Comparison of ENCODE assay signal across 28 cellular contexts in the genomic region with DNA sequence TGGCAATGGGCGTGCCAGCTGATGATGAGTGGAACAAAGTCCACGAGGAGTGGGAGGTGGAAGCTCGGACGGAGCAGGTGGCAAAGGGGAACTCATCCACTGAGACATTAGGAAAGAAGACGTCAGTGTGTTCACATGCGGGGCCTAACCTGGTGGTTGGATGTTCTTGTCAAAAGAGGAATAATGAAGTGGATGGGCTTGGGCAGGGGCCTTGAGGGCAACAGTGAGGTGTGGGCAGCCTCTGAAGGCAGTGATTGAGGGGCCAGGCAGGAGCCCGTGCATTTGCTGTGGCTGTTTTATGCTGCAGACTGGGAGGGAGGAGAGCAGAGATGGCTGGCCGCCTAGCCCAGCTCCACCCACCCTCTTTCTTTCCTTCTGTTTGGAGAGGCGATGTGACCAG.
"Had no signal": no experiment of that assay in that cellular context is flagged by ENCODE, and none has a peak within 500 bp of the region (broad histone marks: within the 10 kb centered on the region; RNA-seq: fewer than 3 reads in every experiment).

No MANE protein-coding gene starts in this region.

- H3K4me1 Mint-ChIP-seq: activated CD4-positive, alpha-beta T cell treated with anti-CD3 and anti-CD28 coated beads for 36 hours; activated CD4-positive, alpha-beta T cell treated with anti-CD3 and anti-CD28 coated beads, Interleukin-2, amount 10 ng/mL, durations not matched to agents 24 days and 14 days; activated CD8-positive, alpha-beta memory T cell treated with anti-CD3 and anti-CD28 coated beads, Interleukin-2, amount 10 ng/mL, durations not matched to agents 7 days and 5 days; activated naive CD4-positive, alpha-beta T cell treated with anti-CD3 and anti-CD28 coated beads, Interleukin-2, amount 50 U/mL, for 24 hours; activated naive CD8-positive, alpha-beta T cell treated with anti-CD3 and anti-CD28 coated beads for 36 hours; activated naive CD8-positive, alpha-beta T cell treated with anti-CD3 and anti-CD28 coated beads, Interleukin-2, amount 50 U/mL, for 24 hours had no signal

- H3K27me3 Mint-ChIP-seq: activated CD4-positive, alpha-beta memory T cell treated with anti-CD3 and anti-CD28 coated beads for 36 hours; activated CD4-positive, alpha-beta T cell treated with anti-CD3 and anti-CD28 coated beads, Interleukin-2, amount 10 ng/mL, durations not matched to agents 24 days and 14 days; activated CD8-positive, alpha-beta memory T cell treated with anti-CD3 and anti-CD28 coated beads, Interleukin-2, amount 10 ng/mL, durations not matched to agents 7 days and 5 days; activated naive CD4-positive, alpha-beta T cell treated with anti-CD3 and anti-CD28 coated beads, Interleukin-2, amount 50 U/mL, for 24 hours; activated naive CD8-positive, alpha-beta T cell treated with anti-CD3 and anti-CD28 coated beads for 36 hours; activated naive CD8-positive, alpha-beta T cell treated with anti-CD3 and anti-CD28 coated beads, Interleukin-2, amount 50 U/mL, for 24 hours had no signal

- DNase-seq: activated CD4-positive, alpha-beta memory T cell treated with anti-CD3 and anti-CD28 coated beads for 36 hours; activated CD4-positive, alpha-beta T cell treated with anti-CD3 and anti-CD28 coated beads for 36 hours; activated CD4-positive, alpha-beta T cell treated with anti-CD3 and anti-CD28 coated beads, Interleukin-2, amount 10 ng/mL, durations not matched to agents 24 days and 14 days; activated CD4-positive, CD25-positive, alpha-beta regulatory T cell; activated CD4-positive, CD25-positive, alpha-beta regulatory T cell treated with anti-CD3 and anti-CD28 coated beads, Interleukin-2, amount 50 U/mL, for 72 hours; activated CD8-positive, alpha-beta memory T cell treated with anti-CD3 and anti-CD28 coated beads, Interleukin-2, amount 10 ng/mL, durations not matched to agents 7 days and 5 days; activated CD8-positive, alpha-beta memory T cell treated with anti-CD3 and anti-CD28 coated beads, Interleukin-2, amount 50 U/mL, for 4 hours; activated CD8-positive, alpha-beta T cell treated with anti-CD3 and anti-CD28 coated beads, Interleukin-2, amount 10 ng/mL, durations not matched to agents 7 days and 5 days; activated effector memory CD4-positive, alpha-beta T cell treated with anti-CD3 and anti-CD28 coated beads, Interleukin-2, amount 50 U/mL, for 16 hours; activated naive CD4-positive, alpha-beta T cell treated with anti-CD3 and anti-CD28 coated beads for 36 hours; activated naive CD8-positive, alpha-beta T cell treated with anti-CD3 and anti-CD28 coated beads for 36 hours; activated naive CD8-positive, alpha-beta T cell treated with anti-CD3 and anti-CD28 coated beads, Interleukin-2, amount 50 U/mL, for 24 hours; activated T-cell treated with anti-CD3 and anti-CD28 coated beads, Interleukin-2, amount 50 U/mL, for 1 hour; activated T-cell treated with anti-CD3 and anti-CD28 coated beads, Interleukin-2, amount 50 U/mL, for 48 hours; adrenal gland; amygdala; aorta; body of pancreas; caudate nucleus; effector CD8-positive, alpha-beta T cell; esophagus squamous epithelium; foreskin melanocyte; T-helper 2 cell had no signal

- H3K4me3 Mint-ChIP-seq: activated CD4-positive, alpha-beta memory T cell treated with anti-CD3 and anti-CD28 coated beads for 36 hours; activated CD4-positive, alpha-beta T cell treated with anti-CD3 and anti-CD28 coated beads for 36 hours; activated CD4-positive, alpha-beta T cell treated with anti-CD3 and anti-CD28 coated beads, Interleukin-2, amount 10 ng/mL, durations not matched to agents 24 days and 14 days; activated CD8-positive, alpha-beta memory T cell treated with anti-CD3 and anti-CD28 coated beads, Interleukin-2, amount 10 ng/mL, durations not matched to agents 7 days and 5 days; activated CD8-positive, alpha-beta T cell treated with anti-CD3 and anti-CD28 coated beads, Interleukin-2, amount 10 ng/mL, durations not matched to agents 7 days and 5 days; activated naive CD4-positive, alpha-beta T cell treated with anti-CD3 and anti-CD28 coated beads for 36 hours; activated naive CD4-positive, alpha-beta T cell treated with anti-CD3 and anti-CD28 coated beads, Interleukin-2, amount 50 U/mL, for 24 hours; activated naive CD8-positive, alpha-beta T cell treated with anti-CD3 and anti-CD28 coated beads for 36 hours; activated naive CD8-positive, alpha-beta T cell treated with anti-CD3 and anti-CD28 coated beads, Interleukin-2, amount 50 U/mL, for 24 hours; activated T-helper 1 cell treated with anti-CD3 and anti-CD28 coated beads, Interleukin-12 subunit alpha, Interleukin-12 subunit beta, Interleukin-2, Interleukin-4 antibody, amounts not matched to agents 30 ng/mL and 10 ng/mL and 1 ng/mL, durations not matched to agents 14 hours and 24 hours and 36 hours had no signal

- H3K36me3 Mint-ChIP-seq: activated CD4-positive, alpha-beta memory T cell treated with anti-CD3 and anti-CD28 coated beads for 36 hours; activated CD8-positive, alpha-beta memory T cell treated with anti-CD3 and anti-CD28 coated beads, Interleukin-2, amount 10 ng/mL, durations not matched to agents 7 days and 5 days; activated naive CD4-positive, alpha-beta T cell treated with anti-CD3 and anti-CD28 coated beads, Interleukin-2, amount 50 U/mL, for 24 hours; activated naive CD8-positive, alpha-beta T cell treated with anti-CD3 and anti-CD28 coated beads for 36 hours had no signal

- H3K9me3 ChIP-seq: adrenal gland, body of pancreas, esophagus squamous epithelium, gastroesophageal sphincter had no signal

- H3K4me1 ChIP-seq: adrenal gland, body of pancreas, esophagus squamous epithelium had no signal

- ATAC-seq: activated CD4-positive, alpha-beta T cell treated with anti-CD3 and anti-CD28 coated beads for 36 hours; activated CD8-positive, alpha-beta memory T cell treated with anti-CD3 and anti-CD28 coated beads, Interleukin-2, amount 10 ng/mL, durations not matched to agents 7 days and 5 days; activated CD8-positive, alpha-beta T cell treated with anti-CD3 and anti-CD28 coated beads, Interleukin-2, amount 10 ng/mL, durations not matched to agents 7 days and 5 days; activated naive CD8-positive, alpha-beta T cell treated with anti-CD3 and anti-CD28 coated beads, Interleukin-2, amount 50 U/mL, for 24 hours; body of pancreas; gastroesophageal sphincter had no signal

- H3K27ac ChIP-seq: adrenal gland, body of pancreas, epithelial cell of prostate, esophagus squamous epithelium, gastroesophageal sphincter had no signal

- H3K27ac Mint-ChIP-seq: activated CD4-positive, alpha-beta memory T cell treated with anti-CD3 and anti-CD28 coated beads for 36 hours; activated CD4-positive, alpha-beta T cell treated with anti-CD3 and anti-CD28 coated beads for 36 hours; activated CD4-positive, alpha-beta T cell treated with anti-CD3 and anti-CD28 coated beads, Interleukin-2, amount 10 ng/mL, durations not matched to agents 24 days and 14 days; activated CD8-positive, alpha-beta memory T cell treated with anti-CD3 and anti-CD28 coated beads, Interleukin-2, amount 10 ng/mL, durations not matched to agents 7 days and 5 days; activated CD8-positive, alpha-beta T cell treated with anti-CD3 and anti-CD28 coated beads, Interleukin-2, amount 10 ng/mL, durations not matched to agents 7 days and 5 days; activated naive CD4-positive, alpha-beta T cell treated with anti-CD3 and anti-CD28 coated beads for 36 hours; activated naive CD4-positive, alpha-beta T cell treated with anti-CD3 and anti-CD28 coated beads, Interleukin-2, amount 50 U/mL, for 24 hours; activated naive CD8-positive, alpha-beta T cell treated with anti-CD3 and anti-CD28 coated beads for 36 hours; activated naive CD8-positive, alpha-beta T cell treated with anti-CD3 and anti-CD28 coated beads, Interleukin-2, amount 50 U/mL, for 24 hours; activated T-helper 1 cell treated with anti-CD3 and anti-CD28 coated beads, Interleukin-12 subunit alpha, Interleukin-12 subunit beta, Interleukin-2, Interleukin-4 antibody, amounts not matched to agents 30 ng/mL and 10 ng/mL and 1 ng/mL, durations not matched to agents 14 hours and 24 hours and 36 hours; activated T-helper 2 cell treated with anti-CD3 and anti-CD28 coated beads, Interferon-gamma antibody, Interleukin-2, Interleukin-4, amounts not matched to agents 10 μg/mL and 5 μg/mL and 100 μg/mL, durations not matched to agents 14 hours and 24 hours and 36 hours had no signal

- H3K27me3 ChIP-seq: adrenal gland, body of pancreas, esophagus squamous epithelium, gastroesophageal sphincter had no signal
